14 cellular contexts compared by ENCODE assay signal in the genomic region with DNA sequence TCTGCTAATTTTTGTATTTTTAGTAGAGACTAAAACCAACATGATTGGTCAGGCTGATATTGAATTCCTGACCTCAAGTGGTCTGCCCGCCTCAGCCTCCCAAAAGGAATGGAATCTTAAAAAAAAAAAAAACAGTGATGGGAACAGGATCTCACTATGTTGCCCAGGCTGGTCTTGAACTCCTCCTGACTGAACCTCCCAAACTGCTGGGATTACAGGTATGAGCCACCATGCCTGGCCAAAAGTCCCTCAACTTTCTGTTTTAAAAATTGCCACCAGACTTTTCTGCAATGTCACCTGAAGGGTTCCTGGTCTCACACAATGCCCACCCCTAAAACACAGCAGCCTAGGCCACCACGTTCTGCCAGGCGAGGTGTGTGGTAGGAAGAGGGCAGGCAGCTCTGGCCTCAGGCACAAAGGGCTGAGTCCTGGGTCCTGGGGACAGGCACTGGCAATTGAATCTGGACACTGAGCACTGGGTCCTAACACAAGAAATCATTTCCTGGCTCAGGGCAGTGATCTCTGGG. TPM values are rescaled to one million over a fixed set of nuclear protein-coding genes. Genes with fewer than 3 reads are reported as not detected.
A peak's percentile ranks its signal among the peaks of the same experiment; 100 is the strongest.
DNase-seq lines count a peak whose midpoint lies in the region; ATAC-seq and TF ChIP-seq lines count a peak whose summit lies in the region.
"Had no signal": no experiment of that assay in that cellular context is flagged by ENCODE, and none has a peak within 500 bp of the region (broad histone marks: within the 10 kb centered on the region; RNA-seq: fewer than 3 reads in every experiment).

No MANE protein-coding gene starts in this region.

- H3K36me3 ChIP-seq in Karpas-422 (ENCODE audit: insufficient read depth, low read length) (no peaks in the 10 kb centered on the region), suprapubic skin (no peaks in the 10 kb centered on the region)
- H3K36me3 ChIP-seq in naive thymus-derived CD4-positive, alpha-beta T cell (ENCODE audit: control insufficient read depth in 2 of 3, insufficient read depth in 3 of 3, low read length in 3 of 3) = no peaks in the 10 kb centered on the region

- no peak overlapping the region for H3K4me2 ChIP-seq in Karpas-422 (ENCODE audit: low read depth, low read length, poor library complexity, severe bottlenecking)

- H3K27me3 ChIP-seq in Karpas-422 (ENCODE audit: low read length) (no peaks in the 10 kb centered on the region), suprapubic skin (no peaks in the 10 kb centered on the region)
- no peaks in the 10 kb centered on the region for H3K27me3 ChIP-seq in naive thymus-derived CD4-positive, alpha-beta T cell (ENCODE audit: control insufficient read depth in 2 of 2, insufficient read depth in 2 of 2, low read length in 2 of 2)

- no peak for TF ChIP-seq CTCF in suprapubic skin (IDR thresholded peaks at IDR 0.05)

- no peak overlapping the region for H3K27ac Mint-ChIP-seq in naive thymus-derived CD4-positive, alpha-beta T cell
- H3K27ac Mint-ChIP-seq in activated CD8-positive, alpha-beta memory T cell treated with anti-CD3 and anti-CD28 coated beads, Interleukin-2, amount 10 ng/mL, durations not matched to agents 7 days and 5 days = no peak overlapping the region
- H3K27ac Mint-ChIP-seq: activated naive CD8-positive, alpha-beta T cell treated with anti-CD3 and anti-CD28 coated beads for 36 hours; CD8-positive, alpha-beta memory T cell; stimulated activated memory B cell treated with anti-CD40 and anti-IgM and Interleukin-4, amounts not matched to agents 10 μg/mL and 1 μg/mL and 100 μg/mL, for 72 hours had no signal

- H3K4me1 ChIP-seq in Karpas-422 (ENCODE audit: low read length) (peaks cover 2% of the 10 kb centered on the region; the same call in 1 of the 2 replicates), suprapubic skin (peaks cover 39% of the 10 kb centered on the region)
- H3K4me1 ChIP-seq in naive thymus-derived CD4-positive, alpha-beta T cell (ENCODE audit: control insufficient read depth in 2 of 2, insufficient read depth in 2 of 2, low read length in 2 of 2) = no peaks in the 10 kb centered on the region

- no peak for TF ChIP-seq EP300 in suprapubic skin (IDR thresholded peaks at IDR 0.05)

- H3K79me2 ChIP-seq in Karpas-422 (ENCODE audit: low read length) = no peaks in the 10 kb centered on the region

- no peaks in the 10 kb centered on the region for H3K9me3 Mint-ChIP-seq in naive thymus-derived CD4-positive, alpha-beta T cell
- no peaks in the 10 kb centered on the region for H3K9me3 Mint-ChIP-seq in activated CD8-positive, alpha-beta memory T cell treated with anti-CD3 and anti-CD28 coated beads, Interleukin-2, amount 10 ng/mL, durations not matched to agents 7 days and 5 days (ENCODE audit: low read depth)
- H3K9me3 Mint-ChIP-seq: activated naive CD8-positive, alpha-beta T cell treated with anti-CD3 and anti-CD28 coated beads for 36 hours; CD8-positive, alpha-beta memory T cell; stimulated activated memory B cell treated with anti-CD40 and anti-IgM and Interleukin-4, amounts not matched to agents 10 μg/mL and 1 μg/mL and 100 μg/mL, for 72 hours had no signal

- H3K9me3 ChIP-seq in Karpas-422 (ENCODE audit: low read length) (no peaks in the 10 kb centered on the region), suprapubic skin (no peaks in the 10 kb centered on the region)
- H3K9me3 ChIP-seq in naive thymus-derived CD4-positive, alpha-beta T cell (ENCODE audit: control insufficient read depth in 2 of 3, low read length in 3 of 3) = no peaks in the 10 kb centered on the region

- 95% methylated on average over 3 of the region's 3 CpGs for WGBS in suprapubic skin

- DNase-seq in Karpas-422 (peak; percentile 35), suprapubic skin (ENCODE audit: low spot score in 2 of 2) (no peak), NCI-H774 (lab: John Stamatoyannopoulos, UW) (no peak)
- DNase-seq in naive thymus-derived CD4-positive, alpha-beta T cell = no peak
- DNase-seq in activated CD8-positive, alpha-beta memory T cell treated with anti-CD3 and anti-CD28 coated beads for 24 hours = no peak
- no peak for DNase-seq in activated CD8-positive, alpha-beta memory T cell treated with anti-CD3 and anti-CD28 coated beads, Interleukin-2, amount 10 ng/mL, durations not matched to agents 7 days and 5 days
- DNase-seq: activated naive CD8-positive, alpha-beta T cell treated with anti-CD3 and anti-CD28 coated beads for 36 hours; CD8-positive, alpha-beta memory T cell; foreskin melanocyte; NCI-H748 treated with DMSO at 0.1 percent for 48 hours; SHP77 treated with DMSO at 0.1 percent for 48 hours had no signal

- CTCF ChIA-PET in naive thymus-derived CD4-positive, alpha-beta T cell (lab: Charles Lee) = no interaction called here
- CTCF ChIA-PET in activated CD8-positive, alpha-beta memory T cell treated with anti-CD3 and anti-CD28 coated beads, Interleukin-2, amount 10 ng/mL, durations not matched to agents 7 days and 5 days (lab: Charles Lee) = no interaction called here

- peaks cover 0 to 3% (median 0%) of the 10 kb centered on the region in 5 donors for H3K36me3 Mint-ChIP-seq in naive thymus-derived CD4-positive, alpha-beta T cell
- H3K36me3 Mint-ChIP-seq in activated CD8-positive, alpha-beta memory T cell treated with anti-CD3 and anti-CD28 coated beads, Interleukin-2, amount 10 ng/mL, durations not matched to agents 7 days and 5 days = no peaks in the 10 kb centered on the region
- H3K36me3 Mint-ChIP-seq: activated naive CD8-positive, alpha-beta T cell treated with anti-CD3 and anti-CD28 coated beads for 36 hours; CD8-positive, alpha-beta memory T cell; stimulated activated memory B cell treated with anti-CD40 and anti-IgM and Interleukin-4, amounts not matched to agents 10 μg/mL and 1 μg/mL and 100 μg/mL, for 72 hours had no signal

- no peaks in the 10 kb centered on the region for H3K9me2 ChIP-seq in Karpas-422 (replicated peaks; ENCODE audit: insufficient read depth, low read length)

- peak; percentile 38 for ATAC-seq in naive thymus-derived CD4-positive, alpha-beta T cell
- ATAC-seq in HG02884 (IDR thresholded peaks at IDR 0.05; ENCODE audit: unreplicated experiment) = no peak
- no peak for ATAC-seq in activated CD8-positive, alpha-beta memory T cell treated with anti-CD3 and anti-CD28 coated beads, Interleukin-2, amount 10 ng/mL, durations not matched to agents 7 days and 5 days
- ATAC-seq: stimulated activated memory B cell treated with anti-CD40 and anti-IgM and Interleukin-4, amounts not matched to agents 10 μg/mL and 1 μg/mL and 100 μg/mL, for 72 hours had no signal

- POLR2A ChIA-PET in naive thymus-derived CD4-positive, alpha-beta T cell (lab: Charles Lee) = interaction anchor here (0.6 kb wide), 1 partner anchor 54 kb away, joined by 3 read pairs; no protein-coding TSS in a partner anchor

- no peak for TF ChIP-seq POLR2A in suprapubic skin (IDR thresholded peaks at IDR 0.05)

- H3K27me3 Mint-ChIP-seq in naive thymus-derived CD4-positive, alpha-beta T cell = peaks cover 0 to 4% (median 0%) of the 10 kb centered on the region in 5 donors
- peaks cover 7% of the 10 kb centered on the region for H3K27me3 Mint-ChIP-seq in activated CD8-positive, alpha-beta memory T cell treated with anti-CD3 and anti-CD28 coated beads, Interleukin-2, amount 10 ng/mL, durations not matched to agents 7 days and 5 days
- H3K27me3 Mint-ChIP-seq: activated naive CD8-positive, alpha-beta T cell treated with anti-CD3 and anti-CD28 coated beads for 36 hours had no signal

- H4K20me1 ChIP-seq in Karpas-422 (ENCODE audit: insufficient read depth, low read depth, low read length) = no peaks in the 10 kb centered on the region

- no peak overlapping the region for H3K9ac ChIP-seq in Karpas-422 (ENCODE audit: low read length)

- no peak overlapping the region for H3K27ac ChIP-seq in Karpas-422 (ENCODE audit: low read length)
- H3K27ac ChIP-seq in cingulate gyrus (ENCODE audit: low read depth, low read length) = peak overlapping the region; percentile 93
- no peak overlapping the region for H3K27ac ChIP-seq in naive thymus-derived CD4-positive, alpha-beta T cell (ENCODE audit: low read depth, low read length)
- peak overlapping the region; percentile 82 for H3K27ac ChIP-seq in suprapubic skin

- no peak overlapping the region for H3K4me3 Mint-ChIP-seq in naive thymus-derived CD4-positive, alpha-beta T cell
- H3K4me3 Mint-ChIP-seq in activated CD8-positive, alpha-beta memory T cell treated with anti-CD3 and anti-CD28 coated beads, Interleukin-2, amount 10 ng/mL, durations not matched to agents 7 days and 5 days = no peak overlapping the region
- H3K4me3 Mint-ChIP-seq: activated naive CD8-positive, alpha-beta T cell treated with anti-CD3 and anti-CD28 coated beads for 36 hours; CD8-positive, alpha-beta memory T cell; stimulated activated memory B cell treated with anti-CD40 and anti-IgM and Interleukin-4, amounts not matched to agents 10 μg/mL and 1 μg/mL and 100 μg/mL, for 72 hours had no signal

- no peak overlapping the region for H3K4me3 ChIP-seq in Karpas-422 (ENCODE audit: low read length)
- H3K4me3 ChIP-seq in naive thymus-derived CD4-positive, alpha-beta T cell (ENCODE audit: low read length) = no peak overlapping the region
- H3K4me3 ChIP-seq in suprapubic skin = no peak overlapping the region

- peaks cover 0 to 5% (median 0%) of the 10 kb centered on the region in 7 donors for H3K4me1 Mint-ChIP-seq in naive thymus-derived CD4-positive, alpha-beta T cell
- H3K4me1 Mint-ChIP-seq in activated CD8-positive, alpha-beta memory T cell treated with anti-CD3 and anti-CD28 coated beads, Interleukin-2, amount 10 ng/mL, durations not matched to agents 7 days and 5 days = peaks cover 11% of the 10 kb centered on the region
- H3K4me1 Mint-ChIP-seq: CD8-positive, alpha-beta memory T cell had no signal

- intact Hi-C loops in naive thymus-derived CD4-positive, alpha-beta T cell (cut with micrococcal nuclease) = no loop called here

- no peak overlapping the region for H2AFZ ChIP-seq in Karpas-422 (ENCODE audit: low read length)

RNA-seq across cellular contexts. Expression of a gene that starts 21.2 kb away (rescaled TPM):
- total RNA-seq in Karpas-422 (2014; rRNA removed; shearing (Covaris generic); ENCODE audit: low replicate concordance) = 47.0 and 56.2 TPM in 2 replicates
- total RNA-seq in naive thymus-derived CD4-positive, alpha-beta T cell = 100 to 1,000 TPM in 3 of 5 experiments, 10 to 100 TPM in 2; 62.1 to 138 (median 122) TPM
- 100 to 1,000 TPM in 1 of 2 donors, 10 to 100 TPM in 1; 99.7 to 112 TPM for polyA plus RNA-seq in naive thymus-derived CD4-positive, alpha-beta T cell
- 10 to 100 TPM; 73.3 to 93.3 (median 78.2) TPM for total RNA-seq in suprapubic skin
- total RNA-seq in activated CD8-positive, alpha-beta memory T cell treated with anti-CD3 and anti-CD28 coated beads, Interleukin-2, amount 10 ng/mL, durations not matched to agents 7 days and 5 days = 100 to 1,000 TPM; 129 to 166 TPM

RNA-seq across cellular contexts. Expression of a gene that starts 47.1 kb away (rescaled TPM):
- total RNA-seq in Karpas-422 (2014; rRNA removed; shearing (Covaris generic); ENCODE audit: low replicate concordance) = 24.1 and 87.3 TPM in 2 replicates
- 100 to 1,000 TPM; 156 to 257 (median 235) TPM for total RNA-seq in naive thymus-derived CD4-positive, alpha-beta T cell
- polyA plus RNA-seq in naive thymus-derived CD4-positive, alpha-beta T cell = 10 to 100 TPM; 15.2 to 55.0 TPM
- total RNA-seq in suprapubic skin = 100 to 1,000 TPM in 1 of 4 donors, 10 to 100 TPM in 3; 80.0 to 119 (median 94.6) TPM
- 100 to 1,000 TPM; 238 to 252 TPM for total RNA-seq in activated CD8-positive, alpha-beta memory T cell treated with anti-CD3 and anti-CD28 coated beads, Interleukin-2, amount 10 ng/mL, durations not matched to agents 7 days and 5 days

RNA-seq across cellular contexts. Expression of a gene that starts 53.8 kb away (rescaled TPM):
- total RNA-seq in Karpas-422 (2014; rRNA removed; shearing (Covaris generic); ENCODE audit: low replicate concordance) = 46.7 and 81.0 TPM in 2 replicates
- 10 to 100 TPM; 32.1 to 60.5 (median 47.2) TPM for total RNA-seq in naive thymus-derived CD4-positive, alpha-beta T cell
- polyA plus RNA-seq in naive thymus-derived CD4-positive, alpha-beta T cell = 100 to 1,000 TPM in 1 of 2 donors, 10 to 100 TPM in 1; 98.6 to 110 TPM
- 100 to 1,000 TPM in 2 of 4 donors, 10 to 100 TPM in 2; 68.7 to 111 (median 97.5) TPM for total RNA-seq in suprapubic skin
- 10 to 100 TPM; 56.5 to 68.3 TPM for total RNA-seq in activated CD8-positive, alpha-beta memory T cell treated with anti-CD3 and anti-CD28 coated beads, Interleukin-2, amount 10 ng/mL, durations not matched to agents 7 days and 5 days

Comparison
In these comparisons a context has a peak if more than half of its experiments do, and no peak if none do; other contexts are left out.
1. H3K27ac ChIP-seq: peak in cingulate gyrus (single experiment) and suprapubic skin (single experiment); none in Karpas-422 (single experiment) and naive thymus-derived CD4-positive, alpha-beta T cell (single experiment).